Comparison of ENCODE assay signal across 1 cellular context in the genomic region with DNA sequence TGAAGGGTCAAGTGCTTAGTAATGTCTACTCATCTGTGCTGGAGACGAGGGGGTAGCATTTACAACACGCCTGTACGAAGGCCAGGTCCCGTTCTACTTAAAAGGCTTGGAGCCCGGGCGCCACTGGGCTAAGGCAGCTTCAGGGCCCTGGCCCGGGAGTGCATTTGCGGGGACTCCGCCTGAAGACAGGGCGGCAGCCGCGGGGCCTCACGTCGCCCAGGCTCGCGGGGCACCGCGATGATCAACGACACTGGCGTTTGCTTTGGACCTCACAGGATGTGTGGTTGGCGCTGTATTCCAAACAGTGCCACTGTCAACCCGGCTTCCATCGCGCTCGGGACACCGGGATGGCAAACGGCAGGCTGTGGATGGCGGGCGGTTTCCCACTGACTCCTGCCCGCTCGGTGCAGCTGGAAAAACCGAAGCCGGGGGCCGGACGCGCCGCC.
A peak's percentile ranks its signal among the peaks of the same experiment; 100 is the strongest.
TF ChIP-seq lines count a peak whose summit lies in the region.

No MANE protein-coding gene starts in this region.

TF ChIP-seq in K562, 482 proteins besides CTCF, POLR2A, EP300 and RAD21 (continued from another document and continues in another):
- TF ChIP-seq, protein P1, sequence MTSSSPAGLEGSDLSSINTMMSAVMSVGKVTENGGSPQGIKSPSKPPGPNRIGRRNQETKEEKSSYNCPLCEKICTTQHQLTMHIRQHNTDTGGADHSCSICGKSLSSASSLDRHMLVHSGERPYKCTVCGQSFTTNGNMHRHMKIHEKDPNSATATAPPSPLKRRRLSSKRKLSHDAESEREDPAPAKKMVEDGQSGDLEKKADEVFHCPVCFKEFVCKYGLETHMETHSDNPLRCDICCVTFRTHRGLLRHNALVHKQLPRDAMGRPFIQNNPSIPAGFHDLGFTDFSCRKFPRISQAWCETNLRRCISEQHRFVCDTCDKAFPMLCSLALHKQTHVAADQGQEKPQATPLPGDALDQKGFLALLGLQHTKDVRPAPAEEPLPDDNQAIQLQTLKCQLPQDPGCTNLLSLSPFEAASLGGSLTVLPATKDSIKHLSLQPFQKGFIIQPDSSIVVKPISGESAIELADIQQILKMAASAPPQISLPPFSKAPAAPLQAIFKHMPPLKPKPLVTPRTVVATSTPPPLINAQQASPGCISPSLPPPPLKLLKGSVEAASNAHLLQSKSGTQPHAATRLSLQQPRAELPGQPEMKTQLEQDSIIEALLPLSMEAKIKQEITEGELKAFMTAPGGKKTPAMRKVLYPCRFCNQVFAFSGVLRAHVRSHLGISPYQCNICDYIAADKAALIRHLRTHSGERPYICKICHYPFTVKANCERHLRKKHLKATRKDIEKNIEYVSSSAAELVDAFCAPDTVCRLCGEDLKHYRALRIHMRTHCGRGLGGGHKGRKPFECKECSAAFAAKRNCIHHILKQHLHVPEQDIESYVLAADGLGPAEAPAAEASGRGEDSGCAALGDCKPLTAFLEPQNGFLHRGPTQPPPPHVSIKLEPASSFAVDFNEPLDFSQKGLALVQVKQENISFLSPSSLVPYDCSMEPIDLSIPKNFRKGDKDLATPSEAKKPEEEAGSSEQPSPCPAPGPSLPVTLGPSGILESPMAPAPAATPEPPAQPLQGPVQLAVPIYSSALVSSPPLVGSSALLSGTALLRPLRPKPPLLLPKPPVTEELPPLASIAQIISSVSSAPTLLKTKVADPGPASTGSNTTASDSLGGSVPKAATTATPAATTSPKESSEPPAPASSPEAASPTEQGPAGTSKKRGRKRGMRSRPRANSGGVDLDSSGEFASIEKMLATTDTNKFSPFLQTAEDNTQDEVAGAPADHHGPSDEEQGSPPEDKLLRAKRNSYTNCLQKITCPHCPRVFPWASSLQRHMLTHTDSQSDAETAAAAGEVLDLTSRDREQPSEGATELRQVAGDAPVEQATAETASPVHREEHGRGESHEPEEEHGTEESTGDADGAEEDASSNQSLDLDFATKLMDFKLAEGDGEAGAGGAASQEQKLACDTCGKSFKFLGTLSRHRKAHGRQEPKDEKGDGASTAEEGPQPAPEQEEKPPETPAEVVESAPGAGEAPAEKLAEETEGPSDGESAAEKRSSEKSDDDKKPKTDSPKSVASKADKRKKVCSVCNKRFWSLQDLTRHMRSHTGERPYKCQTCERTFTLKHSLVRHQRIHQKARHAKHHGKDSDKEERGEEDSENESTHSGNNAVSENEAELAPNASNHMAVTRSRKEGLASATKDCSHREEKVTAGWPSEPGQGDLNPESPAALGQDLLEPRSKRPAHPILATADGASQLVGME (CRISPR knock-in tag; IDR thresholded peaks at IDR 0.05), result no peak
- TF ChIP-seq GATAD2B (IDR thresholded peaks at IDR 0.05; ENCODE audit: borderline replicate concordance), result peak; percentile 16; the same call in 1 of the 2 replicates
- no peak for TF ChIP-seq SAFB (IDR thresholded peaks at IDR 0.05; ENCODE audit: borderline replicate concordance, low read depth, low read length)
- TF ChIP-seq TSC22D4 (tag; IDR thresholded peaks at IDR 0.05), result no peak
- no peak for TF ChIP-seq NR2C1 (IDR thresholded peaks at IDR 0.05)
- no peak for TF ChIP-seq NR2C1 (tag; IDR thresholded peaks at IDR 0.05)
- no peak; the same call in 1 of the 2 replicates for TF ChIP-seq ZNF316 (IDR thresholded peaks at IDR 0.05)
- no peak for TF ChIP-seq BMI1 (IDR thresholded peaks at IDR 0.05; ENCODE audit: low read length)
- TF ChIP-seq, protein P2, sequence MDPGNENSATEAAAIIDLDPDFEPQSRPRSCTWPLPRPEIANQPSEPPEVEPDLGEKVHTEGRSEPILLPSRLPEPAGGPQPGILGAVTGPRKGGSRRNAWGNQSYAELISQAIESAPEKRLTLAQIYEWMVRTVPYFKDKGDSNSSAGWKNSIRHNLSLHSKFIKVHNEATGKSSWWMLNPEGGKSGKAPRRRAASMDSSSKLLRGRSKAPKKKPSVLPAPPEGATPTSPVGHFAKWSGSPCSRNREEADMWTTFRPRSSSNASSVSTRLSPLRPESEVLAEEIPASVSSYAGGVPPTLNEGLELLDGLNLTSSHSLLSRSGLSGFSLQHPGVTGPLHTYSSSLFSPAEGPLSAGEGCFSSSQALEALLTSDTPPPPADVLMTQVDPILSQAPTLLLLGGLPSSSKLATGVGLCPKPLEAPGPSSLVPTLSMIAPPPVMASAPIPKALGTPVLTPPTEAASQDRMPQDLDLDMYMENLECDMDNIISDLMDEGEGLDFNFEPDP (CRISPR knock-in tag; IDR thresholded peaks at IDR 0.05), result no peak
- TF ChIP-seq ZNF584 (CRISPR knock-in tag; IDR thresholded peaks at IDR 0.05; ENCODE audit: low read depth), result no peak
- no peak for TF ChIP-seq NFXL1 (CRISPR knock-in tag; IDR thresholded peaks at IDR 0.05)
- TF ChIP-seq HNRNPLL (IDR thresholded peaks at IDR 0.05; ENCODE audit: low read depth, low read length, poor library complexity, severe bottlenecking), result no peak
- TF ChIP-seq PCBP2 (IDR thresholded peaks at IDR 0.05; ENCODE audit: low read depth, low read length, poor library complexity, severe bottlenecking), result no peak
- peak in 1 of 2 experiments; percentile 13; a peak in 1 of 4 replicates for TF ChIP-seq KDM4B (IDR thresholded peaks at IDR 0.05; ENCODE audit: borderline replicate concordance in 2 of 2, low read depth in 1 of 2)
- no peak for TF ChIP-seq ZNF668 (CRISPR knock-in tag; IDR thresholded peaks at IDR 0.05)
- TF ChIP-seq SMAD4 (CRISPR knock-in tag; conservative IDR thresholded peaks at IDR 0.05), result no peak
- TF ChIP-seq ZNF766 (CRISPR knock-in tag; conservative IDR thresholded peaks at IDR 0.05), result 0 out of 2 replicates have a peak, but pooled peaks have one; percentile 17
- no peak for TF ChIP-seq ZNF696 (CRISPR knock-in tag; conservative IDR thresholded peaks at IDR 0.05)
- no peak for TF ChIP-seq HDAC6 (IDR thresholded peaks at IDR 0.05; ENCODE audit: low read depth, low read length)
- TF ChIP-seq ZC3H4 (CRISPR knock-in tag; IDR thresholded peaks at IDR 0.05; ENCODE audit: borderline replicate concordance), result no peak
- TF ChIP-seq GTF2A2 (tag; IDR thresholded peaks at IDR 0.05), result no peak
- no peak for TF ChIP-seq CC2D1A (IDR thresholded peaks at IDR 0.05)
- TF ChIP-seq, protein P3, sequence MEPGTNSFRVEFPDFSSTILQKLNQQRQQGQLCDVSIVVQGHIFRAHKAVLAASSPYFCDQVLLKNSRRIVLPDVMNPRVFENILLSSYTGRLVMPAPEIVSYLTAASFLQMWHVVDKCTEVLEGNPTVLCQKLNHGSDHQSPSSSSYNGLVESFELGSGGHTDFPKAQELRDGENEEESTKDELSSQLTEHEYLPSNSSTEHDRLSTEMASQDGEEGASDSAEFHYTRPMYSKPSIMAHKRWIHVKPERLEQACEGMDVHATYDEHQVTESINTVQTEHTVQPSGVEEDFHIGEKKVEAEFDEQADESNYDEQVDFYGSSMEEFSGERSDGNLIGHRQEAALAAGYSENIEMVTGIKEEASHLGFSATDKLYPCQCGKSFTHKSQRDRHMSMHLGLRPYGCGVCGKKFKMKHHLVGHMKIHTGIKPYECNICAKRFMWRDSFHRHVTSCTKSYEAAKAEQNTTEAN (CRISPR knock-in tag; IDR thresholded peaks at IDR 0.05), result no peak
- no peak for TF ChIP-seq EWSR1 (IDR thresholded peaks at IDR 0.05; ENCODE audit: borderline replicate concordance, low read depth, partially characterized antibody)
- TF ChIP-seq, protein P4, sequence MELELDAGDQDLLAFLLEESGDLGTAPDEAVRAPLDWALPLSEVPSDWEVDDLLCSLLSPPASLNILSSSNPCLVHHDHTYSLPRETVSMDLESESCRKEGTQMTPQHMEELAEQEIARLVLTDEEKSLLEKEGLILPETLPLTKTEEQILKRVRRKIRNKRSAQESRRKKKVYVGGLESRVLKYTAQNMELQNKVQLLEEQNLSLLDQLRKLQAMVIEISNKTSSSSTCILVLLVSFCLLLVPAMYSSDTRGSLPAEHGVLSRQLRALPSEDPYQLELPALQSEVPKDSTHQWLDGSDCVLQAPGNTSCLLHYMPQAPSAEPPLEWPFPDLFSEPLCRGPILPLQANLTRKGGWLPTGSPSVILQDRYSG (tag; conservative IDR thresholded peaks at IDR 0.05; ENCODE audit: low read depth), result no peak
- no peak for TF ChIP-seq ZBED1 (IDR thresholded peaks at IDR 0.05)
- TF ChIP-seq, protein P5, sequence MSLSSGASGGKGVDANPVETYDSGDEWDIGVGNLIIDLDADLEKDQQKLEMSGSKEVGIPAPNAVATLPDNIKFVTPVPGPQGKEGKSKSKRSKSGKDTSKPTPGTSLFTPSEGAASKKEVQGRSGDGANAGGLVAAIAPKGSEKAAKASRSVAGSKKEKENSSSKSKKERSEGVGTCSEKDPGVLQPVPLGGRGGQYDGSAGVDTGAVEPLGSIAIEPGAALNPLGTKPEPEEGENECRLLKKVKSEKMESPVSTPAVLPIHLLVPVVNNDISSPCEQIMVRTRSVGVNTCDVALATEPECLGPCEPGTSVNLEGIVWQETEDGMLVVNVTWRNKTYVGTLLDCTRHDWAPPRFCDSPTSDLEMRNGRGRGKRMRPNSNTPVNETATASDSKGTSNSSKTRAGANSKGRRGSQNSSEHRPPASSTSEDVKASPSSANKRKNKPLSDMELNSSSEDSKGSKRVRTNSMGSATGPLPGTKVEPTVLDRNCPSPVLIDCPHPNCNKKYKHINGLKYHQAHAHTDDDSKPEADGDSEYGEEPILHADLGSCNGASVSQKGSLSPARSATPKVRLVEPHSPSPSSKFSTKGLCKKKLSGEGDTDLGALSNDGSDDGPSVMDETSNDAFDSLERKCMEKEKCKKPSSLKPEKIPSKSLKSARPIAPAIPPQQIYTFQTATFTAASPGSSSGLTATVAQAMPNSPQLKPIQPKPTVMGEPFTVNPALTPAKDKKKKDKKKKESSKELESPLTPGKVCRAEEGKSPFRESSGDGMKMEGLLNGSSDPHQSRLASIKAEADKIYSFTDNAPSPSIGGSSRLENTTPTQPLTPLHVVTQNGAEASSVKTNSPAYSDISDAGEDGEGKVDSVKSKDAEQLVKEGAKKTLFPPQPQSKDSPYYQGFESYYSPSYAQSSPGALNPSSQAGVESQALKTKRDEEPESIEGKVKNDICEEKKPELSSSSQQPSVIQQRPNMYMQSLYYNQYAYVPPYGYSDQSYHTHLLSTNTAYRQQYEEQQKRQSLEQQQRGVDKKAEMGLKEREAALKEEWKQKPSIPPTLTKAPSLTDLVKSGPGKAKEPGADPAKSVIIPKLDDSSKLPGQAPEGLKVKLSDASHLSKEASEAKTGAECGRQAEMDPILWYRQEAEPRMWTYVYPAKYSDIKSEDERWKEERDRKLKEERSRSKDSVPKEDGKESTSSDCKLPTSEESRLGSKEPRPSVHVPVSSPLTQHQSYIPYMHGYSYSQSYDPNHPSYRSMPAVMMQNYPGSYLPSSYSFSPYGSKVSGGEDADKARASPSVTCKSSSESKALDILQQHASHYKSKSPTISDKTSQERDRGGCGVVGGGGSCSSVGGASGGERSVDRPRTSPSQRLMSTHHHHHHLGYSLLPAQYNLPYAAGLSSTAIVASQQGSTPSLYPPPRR (CRISPR knock-in tag; IDR thresholded peaks at IDR 0.05; ENCODE audit: borderline replicate concordance), result no peak
- TF ChIP-seq STAT5B (CRISPR knock-in tag; IDR thresholded peaks at IDR 0.05), result no peak
- TF ChIP-seq NFIX (CRISPR knock-in tag; IDR thresholded peaks at IDR 0.05; ENCODE audit: low read depth), result no peak
- TF ChIP-seq, protein P6, sequence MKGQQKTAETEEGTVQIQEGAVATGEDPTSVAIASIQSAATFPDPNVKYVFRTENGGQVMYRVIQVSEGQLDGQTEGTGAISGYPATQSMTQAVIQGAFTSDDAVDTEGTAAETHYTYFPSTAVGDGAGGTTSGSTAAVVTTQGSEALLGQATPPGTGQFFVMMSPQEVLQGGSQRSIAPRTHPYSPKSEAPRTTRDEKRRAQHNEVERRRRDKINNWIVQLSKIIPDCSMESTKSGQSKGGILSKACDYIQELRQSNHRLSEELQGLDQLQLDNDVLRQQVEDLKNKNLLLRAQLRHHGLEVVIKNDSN (CRISPR knock-in tag; IDR thresholded peaks at IDR 0.05), result no peak
- no peak; the same call in 1 of the 2 replicates for TF ChIP-seq ZFX (CRISPR knock-in tag; IDR thresholded peaks at IDR 0.05)
- 0 out of 2 replicates have a peak, but pooled peaks have one; percentile 28 for TF ChIP-seq ZKSCAN1 (IDR thresholded peaks at IDR 0.05; ENCODE audit: low read depth, low read length)
- TF ChIP-seq SLC30A9 (CRISPR knock-in tag; IDR thresholded peaks at IDR 0.05), result no peak
- no peak for TF ChIP-seq ZBTB1 (CRISPR knock-in tag; IDR thresholded peaks at IDR 0.05; ENCODE audit: borderline replicate concordance, low read depth)
- TF ChIP-seq SMAD1 (IDR thresholded peaks at IDR 0.05; ENCODE audit: low read depth, low read length, partially characterized antibody), result no peak
- no peak for TF ChIP-seq MAFG (tag; conservative IDR thresholded peaks at IDR 0.05)
- TF ChIP-seq, protein P7, sequence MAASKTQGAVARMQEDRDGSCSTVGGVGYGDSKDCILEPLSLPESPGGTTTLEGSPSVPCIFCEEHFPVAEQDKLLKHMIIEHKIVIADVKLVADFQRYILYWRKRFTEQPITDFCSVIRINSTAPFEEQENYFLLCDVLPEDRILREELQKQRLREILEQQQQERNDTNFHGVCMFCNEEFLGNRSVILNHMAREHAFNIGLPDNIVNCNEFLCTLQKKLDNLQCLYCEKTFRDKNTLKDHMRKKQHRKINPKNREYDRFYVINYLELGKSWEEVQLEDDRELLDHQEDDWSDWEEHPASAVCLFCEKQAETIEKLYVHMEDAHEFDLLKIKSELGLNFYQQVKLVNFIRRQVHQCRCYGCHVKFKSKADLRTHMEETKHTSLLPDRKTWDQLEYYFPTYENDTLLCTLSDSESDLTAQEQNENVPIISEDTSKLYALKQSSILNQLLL (CRISPR knock-in tag; IDR thresholded peaks at IDR 0.05; ENCODE audit: borderline replicate concordance), result no peak
- TF ChIP-seq PHF20 (IDR thresholded peaks at IDR 0.05; ENCODE audit: partially characterized antibody), result no peak
- no peak for TF ChIP-seq POLR2AphosphoS5 (IDR thresholded peaks at IDR 0.05; ENCODE audit: control insufficient read depth, insufficient read depth, low read depth, low read length)
- TF ChIP-seq TARDBP (IDR thresholded peaks at IDR 0.05), result no peak
- TF ChIP-seq RBM15 (IDR thresholded peaks at IDR 0.05; ENCODE audit: insufficient read depth, low read length), result no peak
- no peak for TF ChIP-seq NFE2L1 (tag; IDR thresholded peaks at IDR 0.05; ENCODE audit: borderline replicate concordance, low read depth)
- no peak for TF ChIP-seq KAT7 (CRISPR knock-in tag; IDR thresholded peaks at IDR 0.05; ENCODE audit: borderline replicate concordance)
- no peak for TF ChIP-seq HCFC1 (IDR thresholded peaks at IDR 0.05; ENCODE audit: low read depth, low read length)
- TF ChIP-seq MTA3 (IDR thresholded peaks at IDR 0.05; ENCODE audit: borderline replicate concordance), result no peak; the same call in 1 of the 2 replicates
- no peak for TF ChIP-seq RBM34 (IDR thresholded peaks at IDR 0.05; ENCODE audit: borderline replicate concordance, insufficient read depth, low read length)
- no peak for TF ChIP-seq PHTF2 (CRISPR knock-in tag; IDR thresholded peaks at IDR 0.05)
- peak; percentile 15 for TF ChIP-seq HMGN3 (IDR thresholded peaks at IDR 0.05; ENCODE audit: borderline replicate concordance, extremely low read depth, insufficient read length, low read depth, low read length)
- no peak for TF ChIP-seq POLR3A (IDR thresholded peaks at IDR 0.05; ENCODE audit: borderline replicate concordance, extremely low read depth, insufficient read depth, insufficient read length)
- no peak for TF ChIP-seq HMG20B (CRISPR knock-in tag; IDR thresholded peaks at IDR 0.05)
- peak; percentile 18; the same call in 1 of the 2 replicates for TF ChIP-seq SMARCE1 (IDR thresholded peaks at IDR 0.05)
